ENCODE assay signal across 17 cellular contexts in genomic region chr2:88261725-88262124, GRCh38.
DNase-seq lines count a peak whose midpoint lies in the region; ATAC-seq, FAIRE-seq and TF ChIP-seq lines count a peak whose summit lies in the region.
"Had no signal": no experiment of that assay in that cellular context is flagged by ENCODE, and none has a peak within 500 bp of the region (broad histone marks: within the 10 kb centered on the region; RNA-seq: fewer than 3 reads in every experiment).

No MANE protein-coding gene starts in this region.

- peak; percentile 20; the same call in 1 of the 3 replicates for ATAC-seq in HepG2
- ATAC-seq in right lobe of liver, result no peak
- no peak for ATAC-seq in pancreas

- H3K36me3 ChIP-seq in HepG2 (replicated peaks in 1 of 2; ENCODE audit: control insufficient read depth in 1 of 2, insufficient read depth in 2 of 2, low read length in 2 of 2) (no peaks in the 10 kb centered on the region), right lobe of liver (no peaks in the 10 kb centered on the region), pancreas (no peaks in the 10 kb centered on the region), WERI-Rb-1 (no peaks in the 10 kb centered on the region)
- H3K36me3 ChIP-seq: BLaER1 treated with 17β-estradiol and CSF1 and Interleukin-3, amounts not matched to agents 10 nM and 100 nM had no signal

- H3K4me3 ChIP-seq in HepG2 (replicated peaks in 1 of 3; ENCODE audit: insufficient read depth in 1 of 3, low read depth in 2 of 3, low read length in 3 of 3) (no peak overlapping the region), right lobe of liver (no peak overlapping the region), pancreas (no peak overlapping the region), WERI-Rb-1 (ENCODE audit: low read depth, low read length) (no peak overlapping the region)
- H3K4me3 ChIP-seq: BLaER1 treated with 17β-estradiol and CSF1 and Interleukin-3, amounts not matched to agents 10 nM and 100 nM; GM23248 had no signal

- WGBS in HepG2 (ENCODE audit: low lambda C conversion rate), result 22% methylated on average over 4 of the region's 4 CpGs
- 48% methylated on average over 4 of the region's 4 CpGs for WGBS in right lobe of liver (ENCODE audit: insufficient coverage, low coverage, low lambda C conversion rate, missing lambda C conversion rate)
- 62 to 69% methylated on average over 4 of the region's 4 CpGs for WGBS in pancreas, 2 donors

- BruUV-seq in HepG2 (replicated peaks; lab: Mats Ljungman, UMichigan), result no TSS peak

- POLR2A ChIA-PET in HepG2 (lab: Yijun Ruan, JAX), result interaction anchor here (0.8 kb wide), 1 partner anchor 51 kb away, joined by 3 read pairs; no protein-coding TSS in a partner anchor

- TF ChIP-seq POLR2A in HepG2 (IDR thresholded peaks at IDR 0.05; ENCODE audit: insufficient read depth in 1 of 2, low read depth in 2 of 2, low read length in 2 of 2) (no peak), right lobe of liver (IDR thresholded peaks at IDR 0.05) (no peak)

- CTCF ChIA-PET in HepG2 (lab: Yijun Ruan, JAX; ENCODE audit: low intra/inter-chr PET ratio, low total read pairs), result no interaction called here

- intact Hi-C loops in HepG2 (cut with micrococcal nuclease; ENCODE audit: unreplicated experiment) (no loop called here), right lobe of liver (cut with DNase I) (no loop called here), pancreas (cut with DNase I) (no loop called here)

- H3K4me1 ChIP-seq in HepG2 (ENCODE audit: insufficient read depth, low read length) (peaks cover 29% of the 10 kb centered on the region), right lobe of liver (no peaks in the 10 kb centered on the region), pancreas (peaks cover 0 to 4% (median 4%) of the 10 kb centered on the region in 3 donors)
- H3K4me1 ChIP-seq: Caco-2 had no signal

- TF ChIP-seq EP300 in HepG2 (IDR thresholded peaks at IDR 0.05; ENCODE audit: low read depth in 2 of 2, low read length in 2 of 2) (no peak), HepG2 (CRISPR knock-in tag; IDR thresholded peaks at IDR 0.05; ENCODE audit: borderline replicate concordance) (no peak)

- H3K27ac ChIP-seq in HepG2 (ENCODE audit: extremely low read length, insufficient read depth, low read length) (no peak overlapping the region), right lobe of liver (no peak overlapping the region), pancreas (no peak overlapping the region), WERI-Rb-1 (no peak overlapping the region)
- H3K27ac ChIP-seq: BLaER1 treated with 17β-estradiol and CSF1 and Interleukin-3, amounts not matched to agents 10 nM and 100 nM; GM23248 had no signal

- DNase-seq in HepG2 (ENCODE audit: low spot score), result no peak
- no peak for DNase-seq in right lobe of liver
- peak; percentile 18 for DNase-seq in NCI-H2171 (lab: John Stamatoyannopoulos, UW)
- DNase-seq in NCI-H69 (lab: John Stamatoyannopoulos, UW), result peak; percentile 53
- no peak for DNase-seq in pancreas
- DNase-seq in WERI-Rb-1, result no peak
- no peak for DNase-seq in activated effector memory CD4-positive, alpha-beta T cell treated with anti-CD3 and anti-CD28 coated beads, Interleukin-2, amount 50 U/mL, for 16 hours
- DNase-seq: Caco-2; CD8-positive, alpha-beta memory T cell; GDM1; GM23248; HCEC 1CT had no signal

- no peak for TF ChIP-seq RAD21 in HepG2 (CRISPR knock-in tag; IDR thresholded peaks at IDR 0.05)

- H3K4me2 ChIP-seq in HepG2 (ENCODE audit: low read depth, low read length), result no peak overlapping the region
- H3K4me2 ChIP-seq: BLaER1 treated with 17β-estradiol and CSF1 and Interleukin-3, amounts not matched to agents 10 nM and 100 nM had no signal

- FAIRE-seq in HepG2 (lab: Jason Lieb, UNC), result no peak
- no peak for FAIRE-seq in pancreas (lab: Jason Lieb, UNC)
- FAIRE-seq: D721Med, GM12892, GM18507, H54 had no signal

- no peaks in the 10 kb centered on the region for H3K9me3 ChIP-seq in HepG2 (ENCODE audit: low read length)
- H3K9me3 ChIP-seq in right lobe of liver, result no peaks in the 10 kb centered on the region
- no peaks in the 10 kb centered on the region for H3K9me3 ChIP-seq in pancreas
- H3K9me3 ChIP-seq in WERI-Rb-1 (ENCODE audit: severe bottlenecking), result no peaks in the 10 kb centered on the region
- H3K9me3 ChIP-seq: BLaER1 treated with 17β-estradiol and CSF1 and Interleukin-3, amounts not matched to agents 10 nM and 100 nM; Caco-2 had no signal

- no peak overlapping the region for H2AFZ ChIP-seq in HepG2 (ENCODE audit: low read length)
- H2AFZ ChIP-seq: GM23248 had no signal

- no peaks in the 10 kb centered on the region for H3K79me2 ChIP-seq in HepG2 (ENCODE audit: insufficient read depth, low read length)

- no peak for TF ChIP-seq CTCF in HepG2 (CRISPR knock-in tag; IDR thresholded peaks at IDR 0.05)
- TF ChIP-seq CTCF in right lobe of liver (IDR thresholded peaks at IDR 0.05), result no peak
- no peak for TF ChIP-seq CTCF in pancreas (IDR thresholded peaks at IDR 0.05)
- TF ChIP-seq CTCF in WERI-Rb-1 (IDR thresholded peaks at IDR 0.05; ENCODE audit: low read depth, low read length), result no peak

- no peaks in the 10 kb centered on the region for H4K20me1 ChIP-seq in HepG2 (ENCODE audit: insufficient read depth, low read length)
- H4K20me1 ChIP-seq: BLaER1 treated with 17β-estradiol and CSF1 and Interleukin-3, amounts not matched to agents 10 nM and 100 nM had no signal

- no peak overlapping the region for H3K9ac ChIP-seq in HepG2 (ENCODE audit: insufficient read depth, low read depth, low read length)
- H3K9ac ChIP-seq: BLaER1 treated with 17β-estradiol and CSF1 and Interleukin-3, amounts not matched to agents 10 nM and 100 nM; GM23248 had no signal

- H3K27me3 ChIP-seq in HepG2 (ENCODE audit: control insufficient read depth in 1 of 2, insufficient read depth in 2 of 2, low read length in 2 of 2) (peaks cover 0 to 28% of the 10 kb centered on the region in 2 experiments; a peak in 4 of 5 replicates), right lobe of liver (no peaks in the 10 kb centered on the region), pancreas (no peaks in the 10 kb centered on the region), WERI-Rb-1 (ENCODE audit: insufficient read depth, low read depth, severe bottlenecking) (peaks cover 92% of the 10 kb centered on the region)
- H3K27me3 ChIP-seq: BLaER1 treated with 17β-estradiol and CSF1 and Interleukin-3, amounts not matched to agents 10 nM and 100 nM had no signal

- in situ Hi-C loops in HepG2 (cut with HindIII; ENCODE audit: extremely low pct_ligation_motif_present, low pct_unique_long_range_greater_than_20kb), result no loop called here

TF ChIP-seq in HepG2, 621 proteins besides CTCF, POLR2A, EP300 and RAD21 (continues in another document):
- TF ChIP-seq HNF4G (IDR thresholded peaks at IDR 0.05; ENCODE audit: borderline replicate concordance, low read depth, low read length), result no peak
- TF ChIP-seq HNF4G (CRISPR knock-in tag; IDR thresholded peaks at IDR 0.05; ENCODE audit: borderline replicate concordance, low read depth), result no peak
- no peak for TF ChIP-seq ZNF691 (CRISPR knock-in tag; IDR thresholded peaks at IDR 0.05; ENCODE audit: borderline replicate concordance, low read depth)
- no peak for TF ChIP-seq ARID5B (CRISPR knock-in tag; IDR thresholded peaks at IDR 0.05)
- TF ChIP-seq NKX3-1 (CRISPR knock-in tag; IDR thresholded peaks at IDR 0.05), result no peak
- TF ChIP-seq ZBTB1 (CRISPR knock-in tag; IDR thresholded peaks at IDR 0.05; ENCODE audit: borderline replicate concordance), result no peak
- no peak for TF ChIP-seq TMF1 (CRISPR knock-in tag; IDR thresholded peaks at IDR 0.05; ENCODE audit: low read depth)
- no peak for TF ChIP-seq SMAD9 (CRISPR knock-in tag; IDR thresholded peaks at IDR 0.05)
- TF ChIP-seq TSC22D2 (CRISPR knock-in tag; IDR thresholded peaks at IDR 0.05; ENCODE audit: borderline replicate concordance), result no peak
- TF ChIP-seq ZNF644 (CRISPR knock-in tag; IDR thresholded peaks at IDR 0.05; ENCODE audit: low read depth), result no peak
- TF ChIP-seq PPARG (CRISPR knock-in tag; conservative IDR thresholded peaks at IDR 0.05), result no peak

Comparison
In these comparisons a context has a peak if more than half of its experiments do, and no peak if none do; other contexts are left out.
1. DNase-seq: peak in NCI-H2171 (single experiment) and NCI-H69 (single experiment); none in HepG2 (single experiment), right lobe of liver (0 of 3), pancreas (0 of 6), WERI-Rb-1 (single experiment) and activated effector memory CD4-positive, alpha-beta T cell treated with anti-CD3 and anti-CD28 coated beads, Interleukin-2, amount 50 U/mL, for 16 hours (single experiment).